10 cellular contexts compared by ENCODE assay signal in genomic region chr3:71690222-71690821, GRCh38. TPM values are rescaled to one million over a fixed set of nuclear protein-coding genes. Genes with fewer than 3 reads are reported as not detected.
DNase-seq lines count a peak whose midpoint lies in the region; ATAC-seq, FAIRE-seq and TF ChIP-seq lines count a peak whose summit lies in the region.
"Had no signal": no experiment of that assay in that cellular context is flagged by ENCODE, and none has a peak within 500 bp of the region (broad histone marks: within the 10 kb centered on the region; RNA-seq: fewer than 3 reads in every experiment).

No MANE protein-coding gene starts in this region.

- no peak overlapping the region for H2AFZ ChIP-seq in keratinocyte (ENCODE audit: control insufficient read depth, low read length)

- H3K9me3 Mint-ChIP-seq in activated T-cell treated with anti-CD3 and anti-CD28 coated beads, Interleukin-2, amount 50 U/mL, for 24 hours = no peaks in the 10 kb centered on the region
- H3K9me3 Mint-ChIP-seq in activated T-cell treated with anti-CD3 and anti-CD28 coated beads, Interleukin-2, amount 50 U/mL, for 72 hours = no peaks in the 10 kb centered on the region

- no peaks in the 10 kb centered on the region for H3K79me2 ChIP-seq in keratinocyte (ENCODE audit: control insufficient read depth, insufficient read depth, low read length)

- H3K4me2 ChIP-seq in keratinocyte (ENCODE audit: control insufficient read depth, extremely low read depth, insufficient read depth, low read depth, low read length) = peak overlapping the region; percentile 49

- H3K27me3 Mint-ChIP-seq in activated T-cell treated with anti-CD3 and anti-CD28 coated beads, Interleukin-2, amount 50 U/mL, for 24 hours = no peaks in the 10 kb centered on the region
- no peaks in the 10 kb centered on the region for H3K27me3 Mint-ChIP-seq in activated T-cell treated with anti-CD3 and anti-CD28 coated beads, Interleukin-2, amount 50 U/mL, for 72 hours (ENCODE audit: low read depth)

- peaks cover 76% of the 10 kb centered on the region for H3K36me3 Mint-ChIP-seq in activated T-cell treated with anti-CD3 and anti-CD28 coated beads, Interleukin-2, amount 50 U/mL, for 24 hours (ENCODE audit: low read depth)
- H3K36me3 Mint-ChIP-seq in activated T-cell treated with anti-CD3 and anti-CD28 coated beads, Interleukin-2, amount 50 U/mL, for 72 hours (ENCODE audit: insufficient read depth in 2 of 2) = peaks cover 1 to 15% of the 10 kb centered on the region in 2 donors

- peak overlapping the region; percentile 9 for H3K27ac Mint-ChIP-seq in activated T-cell treated with anti-CD3 and anti-CD28 coated beads, Interleukin-2, amount 50 U/mL, for 24 hours
- no peak overlapping the region for H3K27ac Mint-ChIP-seq in activated T-cell treated with anti-CD3 and anti-CD28 coated beads, Interleukin-2, amount 50 U/mL, for 72 hours

- DNase-seq in activated T-cell treated with anti-CD3 and anti-CD28 coated beads, Interleukin-2, amount 50 U/mL, for 24 hours = no peak
- no peak for DNase-seq in activated T-cell treated with anti-CD3 and anti-CD28 coated beads, Interleukin-2, amount 50 U/mL, for 72 hours
- DNase-seq in cardiac fibroblast (ENCODE audit: low read depth in 2 of 2) (peak; percentile 66 to 90), keratinocyte (ENCODE audit: low read depth, low spot score) (no peak), upper lobe of right lung (no peak), NCI-H69 (lab: John Stamatoyannopoulos, UW) (no peak), 8988T (no peak)
- DNase-seq: NCI-H446 treated with DMSO at 0.1 percent for 48 hours had no signal

- H3K4me1 ChIP-seq in keratinocyte (ENCODE audit: control insufficient read depth, extremely low read depth, insufficient read depth, low read length) = peaks cover 36% of the 10 kb centered on the region
- peaks cover 23% of the 10 kb centered on the region for H3K4me1 ChIP-seq in upper lobe of right lung

- no peaks in the 10 kb centered on the region for H3K9me3 ChIP-seq in keratinocyte (ENCODE audit: control insufficient read depth, low read depth, low read length)
- no peaks in the 10 kb centered on the region for H3K9me3 ChIP-seq in upper lobe of right lung

- no peaks in the 10 kb centered on the region for H3K36me3 ChIP-seq in keratinocyte (ENCODE audit: control insufficient read depth in 2 of 2, extremely low read depth in 1 of 2, insufficient read depth in 2 of 2, low read length in 2 of 2)
- H3K36me3 ChIP-seq in upper lobe of right lung = no peaks in the 10 kb centered on the region

- no peak overlapping the region for H3K9ac ChIP-seq in keratinocyte (ENCODE audit: control insufficient read depth, extremely low read depth, insufficient read depth, low read length)

- H4K20me1 ChIP-seq in keratinocyte (ENCODE audit: control insufficient read depth, extremely low read depth, insufficient read depth, low read length) = no peaks in the 10 kb centered on the region

- peak; percentile 86 for FAIRE-seq in keratinocyte (lab: Jason Lieb, UNC)

- H3K27me3 ChIP-seq in keratinocyte (ENCODE audit: control insufficient read depth, extremely low read depth, insufficient read depth, low read length) = no peaks in the 10 kb centered on the region
- no peaks in the 10 kb centered on the region for H3K27me3 ChIP-seq in upper lobe of right lung

- H3K4me3 Mint-ChIP-seq in activated T-cell treated with anti-CD3 and anti-CD28 coated beads, Interleukin-2, amount 50 U/mL, for 24 hours = no peak overlapping the region
- H3K4me3 Mint-ChIP-seq in activated T-cell treated with anti-CD3 and anti-CD28 coated beads, Interleukin-2, amount 50 U/mL, for 72 hours = no peak overlapping the region

- intact Hi-C loops in upper lobe of right lung (cut with DNase I) = no loop called here

- H3K4me3 ChIP-seq in cardiac fibroblast (replicated peaks in 1 of 2; ENCODE audit: low read depth in 2 of 2, low read length in 2 of 2) (no peak overlapping the region), keratinocyte (ENCODE audit: control insufficient read depth in 2 of 3, extremely low read depth in 1 of 3, insufficient read depth in 2 of 3, low read depth in 1 of 3, low read length in 3 of 3) (no peak overlapping the region), upper lobe of right lung (no peak overlapping the region)

- H3K4me1 Mint-ChIP-seq in activated T-cell treated with anti-CD3 and anti-CD28 coated beads, Interleukin-2, amount 50 U/mL, for 24 hours (ENCODE audit: low read depth) = peaks cover 27% of the 10 kb centered on the region
- peaks cover 23% of the 10 kb centered on the region for H3K4me1 Mint-ChIP-seq in activated T-cell treated with anti-CD3 and anti-CD28 coated beads, Interleukin-2, amount 50 U/mL, for 72 hours (ENCODE audit: low read depth)

- no peak for ATAC-seq in activated T-cell treated with anti-CD3 and anti-CD28 coated beads, Interleukin-2, amount 50 U/mL, for 72 hours (replicated peaks in 1 of 2)
- ATAC-seq in upper lobe of right lung (peak; percentile 30), HG02870 (IDR thresholded peaks at IDR 0.05; ENCODE audit: unreplicated experiment) (no peak)
- ATAC-seq: esophagus mucosa had no signal

- no peaks in the 10 kb centered on the region for H3K9me1 ChIP-seq in keratinocyte (ENCODE audit: control insufficient read depth, extremely low read depth, insufficient read depth, low read length)

- dilution Hi-C loops in keratinocyte (cut with MboI; ENCODE audit: extremely low pct_ligation_motif_present, low sequenced_read_pairs) = no loop called here

- no peak overlapping the region for H3K27ac ChIP-seq in keratinocyte (ENCODE audit: control insufficient read depth, insufficient read depth, low read length)
- no peak overlapping the region for H3K27ac ChIP-seq in upper lobe of right lung

- no peak for TF ChIP-seq CTCF in cardiac fibroblast (IDR thresholded peaks at IDR 0.05; ENCODE audit: low read depth, low read length)
- no peak for TF ChIP-seq CTCF in keratinocyte (optimal IDR thresholded peaks at IDR 0.05 in 1 of 3, IDR thresholded peaks at IDR 0.05 in 1 of 3, conservative IDR thresholded peaks at IDR 0.05 in 1 of 3; ENCODE audit: extremely low read depth in 1 of 3, insufficient read depth in 2 of 3, low read length in 3 of 3)
- TF ChIP-seq CTCF in upper lobe of right lung (IDR thresholded peaks at IDR 0.05) = no peak

RNA-seq across cellular contexts. Expression of gene EIF4E3, which starts 34.9 kb away (rescaled TPM):
- total RNA-seq in activated T-cell treated with anti-CD3 and anti-CD28 coated beads, Interleukin-2, amount 50 U/mL, for 72 hours = 10 to 100 TPM; 51.8 to 70.1 TPM
- polyA plus RNA-seq in keratinocyte = 0.79 to 3.7 TPM (median 2.2 TPM) in 3 replicates
- 1.9 TPM for polyA plus RNA-seq in keratinocyte (2011; ENCODE audit: low read depth)
- 2.4 and 4.0 TPM in 2 replicates for polyA plus RNA-seq in keratinocyte (2011; cell fraction: cytosol; rRNA removed)
- polyA plus RNA-seq in keratinocyte (2011; cell fraction: nucleus; rRNA removed) = 0.92 and 1.3 TPM in 2 replicates
- polyA plus RNA-seq in keratinocyte (2012; ENCODE audit: low replicate concordance) = 1.5 and 2.0 TPM in 2 replicates
- polyA minus RNA-seq in keratinocyte = 0.62 to 3.0 TPM (median 1.6 TPM) in 3 replicates
- polyA minus RNA-seq in keratinocyte (2011; cell fraction: cytosol; rRNA and poly(A)+ RNA removed) = 2.7 TPM
- polyA minus RNA-seq in keratinocyte (2011; cell fraction: nucleus; rRNA and poly(A)+ RNA removed) = 0.63 and 1.0 TPM in 2 replicates
- total RNA-seq in upper lobe of right lung = 38.4 TPM

Comparison
In these comparisons a context has a peak if more than half of its experiments do, and no peak if none do; other contexts are left out.
1. DNase-seq: peak in cardiac fibroblast (2 of 2); none in activated T-cell treated with anti-CD3 and anti-CD28 coated beads, Interleukin-2, amount 50 U/mL, for 24 hours (single experiment), activated T-cell treated with anti-CD3 and anti-CD28 coated beads, Interleukin-2, amount 50 U/mL, for 72 hours (0 of 2), keratinocyte (single experiment), upper lobe of right lung (single experiment), NCI-H69 (single experiment) and 8988T (single experiment).